Comparison of ENCODE assay signal across 8 cellular contexts in the genomic region with DNA sequence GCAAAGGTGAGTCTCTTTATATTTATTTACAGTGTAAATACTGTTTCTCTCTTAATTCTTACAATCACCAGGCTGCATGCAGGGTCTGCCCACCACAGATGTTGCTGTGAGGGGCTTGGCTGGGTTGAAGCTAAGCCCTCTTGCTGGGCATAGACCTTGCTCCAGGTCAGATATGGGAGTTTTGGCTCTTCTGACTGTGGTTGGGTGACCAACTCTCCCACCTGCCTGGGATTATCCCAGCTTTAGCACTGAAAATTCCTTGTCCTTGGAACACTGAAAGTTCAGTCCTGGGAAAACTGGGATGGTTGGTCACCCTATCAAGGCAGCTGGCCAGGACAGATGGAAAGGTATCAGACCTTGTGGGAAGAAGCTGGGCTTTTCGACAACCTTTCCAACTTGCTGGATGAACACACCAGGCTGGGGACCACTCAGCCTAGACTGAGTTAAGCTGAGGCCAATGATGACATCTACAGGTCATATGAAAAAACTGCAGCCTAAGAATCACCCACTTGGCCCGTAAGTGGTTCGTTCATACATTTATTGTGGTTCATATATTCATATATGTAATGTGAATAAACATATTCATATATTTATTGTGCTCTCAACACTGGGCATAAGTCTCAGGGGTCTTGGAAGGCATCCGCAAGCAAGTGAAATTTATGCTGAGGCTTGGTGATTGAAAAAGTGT. TPM values are rescaled to one million over a fixed set of nuclear protein-coding genes. Genes with fewer than 3 reads are reported as not detected.
DNase-seq lines count a peak whose midpoint lies in the region; ATAC-seq lines count a peak whose summit lies in the region.

No MANE protein-coding gene starts in this region.

- H3K9me3 Mint-ChIP-seq in IgD-negative memory B cell: no peaks in the 10 kb centered on the region
- H3K9me3 Mint-ChIP-seq in activated T-helper 17 cell treated with anti-CD3 and anti-CD28 coated beads, Interleukin-2, amount 50 U/mL, for 72 hours: no peaks in the 10 kb centered on the region

- peak; percentile 25 for DNase-seq in DMS 273 treated with DMSO at 0.1 percent for 48 hours (lab: John Stamatoyannopoulos, UW)
- DNase-seq in NOMO-1 (lab: John Stamatoyannopoulos, UW; ENCODE audit: unreplicated experiment in 2 of 2): peak; percentile 49 to 61
- DNase-seq in activated T-cell treated with anti-CD3 and anti-CD28 coated beads for 4 hours: peak; percentile 22
- DNase-seq in fibroblast of peridontal ligament (ENCODE audit: extremely low read depth): peak; percentile 87
- peak in 35 of 56 donors; percentile 5 to 61 (median 21) for DNase-seq in nucleus accumbens (lab: John Stamatoyannopoulos, UW)

- H3K27me3 Mint-ChIP-seq in IgD-negative memory B cell: no peaks in the 10 kb centered on the region
- no peaks in the 10 kb centered on the region for H3K27me3 Mint-ChIP-seq in activated T-helper 17 cell treated with anti-CD3 and anti-CD28 coated beads, Interleukin-2, amount 50 U/mL, for 72 hours

- peaks cover 6 to 14% (median 13%) of the 10 kb centered on the region in 3 donors for H3K4me1 Mint-ChIP-seq in IgD-negative memory B cell
- peaks cover 9% of the 10 kb centered on the region for H3K4me1 Mint-ChIP-seq in activated T-helper 17 cell treated with anti-CD3 and anti-CD28 coated beads, Interleukin-2, amount 50 U/mL, for 72 hours

- peak overlapping the region in 2 of 3 donors; percentile 50 to 76 for H3K27ac Mint-ChIP-seq in IgD-negative memory B cell
- H3K27ac Mint-ChIP-seq in activated T-helper 17 cell treated with anti-CD3 and anti-CD28 coated beads, Interleukin-2, amount 50 U/mL, for 72 hours: no peak overlapping the region

- H3K36me3 Mint-ChIP-seq in IgD-negative memory B cell: peaks cover 2% of the 10 kb centered on the region
- H3K36me3 Mint-ChIP-seq in activated T-helper 17 cell treated with anti-CD3 and anti-CD28 coated beads, Interleukin-2, amount 50 U/mL, for 72 hours (ENCODE audit: low read depth): no peaks in the 10 kb centered on the region

- peak overlapping the region in 1 of 4 donors; percentile 60 for H3K4me3 Mint-ChIP-seq in IgD-negative memory B cell
- H3K4me3 Mint-ChIP-seq in activated T-helper 17 cell treated with anti-CD3 and anti-CD28 coated beads, Interleukin-2, amount 50 U/mL, for 72 hours: no peak overlapping the region

- no peak for ATAC-seq in activated T-helper 17 cell treated with anti-CD3 and anti-CD28 coated beads, Interleukin-2, amount 50 U/mL, for 72 hours (replicated peaks)
- ATAC-seq in GM21786 (IDR thresholded peaks at IDR 0.05; ENCODE audit: unreplicated experiment): no peak

RNA-seq across cellular contexts. Expression of gene HPDL, which starts 26.6 kb away (rescaled TPM):
- 1.3 TPM for polyA plus RNA-seq in IgD-negative memory B cell
- total RNA-seq in activated T-helper 17 cell treated with anti-CD3 and anti-CD28 coated beads, Interleukin-2, amount 50 U/mL, for 72 hours: 10 to 100 TPM in 1 of 2 donors, 1 to 10 TPM in 1; 4.5 to 22.6 TPM

RNA-seq across cellular contexts. Expression of gene TOE1, which starts 39.8 kb away (rescaled TPM):
- polyA plus RNA-seq in IgD-negative memory B cell: 18.6 TPM
- total RNA-seq in activated T-helper 17 cell treated with anti-CD3 and anti-CD28 coated beads, Interleukin-2, amount 50 U/mL, for 72 hours: 10 to 100 TPM; 23.2 to 35.8 TPM

RNA-seq across cellular contexts. Expression of gene MUTYH, which starts 40.1 kb away (rescaled TPM):
- 21.1 TPM for polyA plus RNA-seq in IgD-negative memory B cell
- total RNA-seq in activated T-helper 17 cell treated with anti-CD3 and anti-CD28 coated beads, Interleukin-2, amount 50 U/mL, for 72 hours: 10 to 100 TPM; 23.5 to 35.4 TPM

Comparison
In these comparisons a context has a peak if more than half of its experiments do, and no peak if none do; other contexts are left out.
1. DNase-seq: peak in every context shown above with its lines; median percentile 87 in fibroblast of peridontal ligament; 55 in NOMO-1; 25 in DMS 273 treated with DMSO at 0.1 percent for 48 hours; 22 in activated T-cell treated with anti-CD3 and anti-CD28 coated beads for 4 hours; 21 in nucleus accumbens.